Comparison of ENCODE assay signal across 21 cellular contexts in genomic region chr1:70372426-70372825, GRCh38.
"Had no signal": no experiment of that assay in that cellular context is flagged by ENCODE, and none has a peak within 500 bp of the region (broad histone marks: within the 10 kb centered on the region; RNA-seq: fewer than 3 reads in every experiment).

No MANE protein-coding gene starts in this region.

- ATAC-seq: gastrocnemius medialis, heart right ventricle, left cardiac atrium, left lung, left ventricle myocardium superior, lower lobe of right lung, mucosa of descending colon had no signal

- DNase-seq: dermis blood vessel endothelial cell; dorsolateral prefrontal cortex; effector CD4-positive, alpha-beta T cell; effector memory CD4-positive, alpha-beta T cell; esophagus squamous epithelium; foreskin fibroblast; foreskin melanocyte; gastrocnemius medialis; glutamatergic neuron; head of caudate nucleus; heart right ventricle; hippocampal formation; left cardiac atrium; left lung; left ventricle myocardium superior; lower lobe of right lung; mesenchymal stem cell; mucosa of descending colon; naive B cell had no signal

- H3K9me3 ChIP-seq: esophagus squamous epithelium, gastrocnemius medialis, heart right ventricle, left lung, lower lobe of right lung, mucosa of descending colon had no signal

- H3K4me1 ChIP-seq: esophagus squamous epithelium, gastrocnemius medialis, heart right ventricle, left lung, lower lobe of right lung had no signal

- H3K4me3 ChIP-seq: coronary artery, dorsolateral prefrontal cortex, esophagus squamous epithelium, gastrocnemius medialis, heart right ventricle, left lung, lower lobe of right lung, mucosa of descending colon had no signal

- H3K27me3 Mint-ChIP-seq: naive B cell had no signal

- H3K36me3 ChIP-seq: gastrocnemius medialis, left lung, lower lobe of right lung had no signal

- H3K4me1 Mint-ChIP-seq: naive B cell had no signal

- H3K9me3 Mint-ChIP-seq: mesothelial cell of epicardium, naive B cell had no signal

- H3K4me3 Mint-ChIP-seq: mesothelial cell of epicardium, naive B cell had no signal

- H3K36me3 Mint-ChIP-seq: mesothelial cell of epicardium, naive B cell had no signal

- H3K27ac Mint-ChIP-seq: mesothelial cell of epicardium, naive B cell had no signal

- H3K27ac ChIP-seq: coronary artery, dorsolateral prefrontal cortex, esophagus squamous epithelium, gastrocnemius medialis, heart right ventricle, left lung, lower lobe of right lung had no signal

- H3K27me3 ChIP-seq: dorsolateral prefrontal cortex, esophagus squamous epithelium, gastrocnemius medialis, heart right ventricle, left lung had no signal
